ENCODE assay signal across 1 cellular context in genomic region chr3:42349765-42350594, GRCh38.
A peak's percentile ranks its signal among the peaks of the same experiment; 100 is the strongest.
TF ChIP-seq lines count a peak whose summit lies in the region.

No MANE protein-coding gene starts in this region.

TF ChIP-seq in K562, 482 proteins besides CTCF, POLR2A, EP300 and RAD21 (continued from another document and continues in another):
- TF ChIP-seq FOXO4 (CRISPR knock-in tag; IDR thresholded peaks at IDR 0.05) (no peak), ZNF512 (tag; IDR thresholded peaks at IDR 0.05) (no peak), FOSL1 (tag; conservative IDR thresholded peaks at IDR 0.05) (peak; percentile 42; the same call in 1 of the 2 replicates), CTBP1 (IDR thresholded peaks at IDR 0.05; ENCODE audit: borderline replicate concordance) (peak; percentile 87; the same call in 1 of the 2 replicates), ZNF121 (CRISPR knock-in tag; conservative IDR thresholded peaks at IDR 0.05) (no peak), NR4A1 (CRISPR knock-in tag; IDR thresholded peaks at IDR 0.05) (no peak), NR4A1 (tag; IDR thresholded peaks at IDR 0.05) (peak; percentile 67; the same call in 1 of the 2 replicates), RCOR1 (IDR thresholded peaks at IDR 0.05; ENCODE audit: borderline replicate concordance in 1 of 2, low read depth in 2 of 2, low read length in 2 of 2) (peak; percentile 69 to 96; a peak in 3 of 4 replicates), HMGXB4 (CRISPR knock-in tag; IDR thresholded peaks at IDR 0.05) (no peak), CC2D1A (IDR thresholded peaks at IDR 0.05) (peak; percentile 82; the same call in 1 of the 2 replicates), NR1H2 (CRISPR knock-in tag; IDR thresholded peaks at IDR 0.05) (no peak), CHAMP1 (IDR thresholded peaks at IDR 0.05) (no peak), CHD2 (IDR thresholded peaks at IDR 0.05; ENCODE audit: low read depth, low read length) (no peak), DMBX1 (CRISPR knock-in tag; IDR thresholded peaks at IDR 0.05; ENCODE audit: borderline replicate concordance) (peak; percentile 79), ZNF197 (CRISPR knock-in tag; IDR thresholded peaks at IDR 0.05; ENCODE audit: low read depth) (peak; percentile 82; the same call in 1 of the 2 replicates), PHB (CRISPR knock-in tag; IDR thresholded peaks at IDR 0.05) (no peak), ZNF175 (CRISPR knock-in tag; IDR thresholded peaks at IDR 0.05; ENCODE audit: low read depth) (peak; percentile 69; the same call in 1 of the 2 replicates), GATAD2B (IDR thresholded peaks at IDR 0.05; ENCODE audit: borderline replicate concordance) (no peak), TEAD1 (CRISPR knock-in tag; IDR thresholded peaks at IDR 0.05) (peak in 1 of 2 experiments; percentile 90; a peak in 2 of 4 replicates), NFIC (IDR thresholded peaks at IDR 0.05) (peak; percentile 73), DACH1 (IDR thresholded peaks at IDR 0.05; ENCODE audit: partially characterized antibody) (no peak), ZMIZ1 (IDR thresholded peaks at IDR 0.05; ENCODE audit: low read depth in 2 of 2, low read length in 2 of 2) (0 out of 4 replicates have a peak, but pooled peaks of 1 of the 2 experiments have one; percentile 44), MAZ (CRISPR knock-in tag; conservative IDR thresholded peaks at IDR 0.05 in 1 of 2, IDR thresholded peaks at IDR 0.05 in 1 of 2) (peak in 1 of 2 experiments; percentile 87; a peak in 2 of 4 replicates), MXD1 (CRISPR knock-in tag; IDR thresholded peaks at IDR 0.05; ENCODE audit: borderline replicate concordance, poor library complexity, severe bottlenecking) (no peak), ZNF224 (CRISPR knock-in tag; IDR thresholded peaks at IDR 0.05) (no peak), ZNF212 (CRISPR knock-in tag; IDR thresholded peaks at IDR 0.05) (no peak), ZNF75A (CRISPR knock-in tag; IDR thresholded peaks at IDR 0.05) (0 out of 2 replicates have a peak, but pooled peaks have one; percentile 14), PKNOX1 (IDR thresholded peaks at IDR 0.05) (peak; percentile 81), TFAP4 (CRISPR knock-in tag; IDR thresholded peaks at IDR 0.05; ENCODE audit: borderline replicate concordance) (peak; percentile 44; the same call in 1 of the 2 replicates), IRF9 (tag; IDR thresholded peaks at IDR 0.05) (no peak), ZNF707 (CRISPR knock-in tag; conservative IDR thresholded peaks at IDR 0.05) (0 out of 2 replicates have a peak, but pooled peaks have one; percentile 38), ARID2 (IDR thresholded peaks at IDR 0.05) (no peak), MEF2D (tag; conservative IDR thresholded peaks at IDR 0.05; ENCODE audit: low read depth) (peak; percentile 81), SPI1 (IDR thresholded peaks at IDR 0.05; ENCODE audit: borderline replicate concordance, low read depth, low read length) (no peak), ARID1B (IDR thresholded peaks at IDR 0.05) (peak; percentile 92), ZNF592 (IDR thresholded peaks at IDR 0.05) (no peak), MLLT1 (IDR thresholded peaks at IDR 0.05) (no peak), SLC30A9 (CRISPR knock-in tag; IDR thresholded peaks at IDR 0.05) (no peak), HDAC3 (IDR thresholded peaks at IDR 0.05; ENCODE audit: borderline replicate concordance, partially characterized antibody) (peak; percentile 57), BRCA1 (IDR thresholded peaks at IDR 0.05) (no peak), BRCA1 (CRISPR knock-in tag; IDR thresholded peaks at IDR 0.05) (no peak), PML (IDR thresholded peaks at IDR 0.05; ENCODE audit: low read length) (peak; percentile 91)
